Comparison of ENCODE assay signal across 24 cellular contexts in genomic region chr16:85455534-85455933, GRCh38.
DNase-seq lines count a peak whose midpoint lies in the region; ATAC-seq, FAIRE-seq and TF ChIP-seq lines count a peak whose summit lies in the region.
"Had no signal": no experiment of that assay in that cellular context is flagged by ENCODE, and none has a peak within 500 bp of the region (broad histone marks: within the 10 kb centered on the region; RNA-seq: fewer than 3 reads in every experiment).

No MANE protein-coding gene starts in this region.

- no peak overlapping the region for H4K8ac ChIP-seq in H1 (ENCODE audit: extremely low read depth, insufficient read depth, low read length)

- no peak for FAIRE-seq in H1 (lab: Jason Lieb, UNC)

- H3K18ac ChIP-seq in H1 (ENCODE audit: extremely low read depth, low read length) = no peak overlapping the region

- 74% methylated on average over 12 of the region's 12 CpGs; no CpG with 5 or more reads in 1 of the 2 experiments for WGBS in H1 (ENCODE audit: extremely low coverage in 1 of 2, insufficient coverage in 1 of 2, insufficient read length in 1 of 2, insufficient replicate concordance in 2 of 2, low coverage in 1 of 2, low lambda C conversion rate in 2 of 2, missing lambda C conversion rate in 1 of 2), 2 experiments
- WGBS in ovary, 3 donors = 27 to 28% (median 27%) methylated on average over 12 of the region's 12 CpGs

- CTCF ChIA-PET in H1 (lab: Charles Lee; ENCODE audit: partially characterized antibody) (interaction anchor here (0.7 to 11.2 kb wide), 21 partner anchors 10 to 370 kb away, joined by 3 to 172 read pairs (median 7); no protein-coding TSS in a partner anchor), PC-3 (lab: Charles Lee) (no interaction called here)
- CTCF ChIA-PET in CD4-positive, alpha-beta T cell (lab: Charles Lee) = no interaction called here

- H3K14ac ChIP-seq in H1 (ENCODE audit: insufficient read length) = no peak overlapping the region

- peaks cover 1 to 10% of the 10 kb centered on the region in 2 experiments for H4K20me1 ChIP-seq in H1 (replicated peaks in 1 of 2; ENCODE audit: control insufficient read depth in 1 of 2, insufficient read depth in 2 of 2, low read length in 2 of 2)
- H4K20me1 ChIP-seq in PC-3 (ENCODE audit: low read length) = no peaks in the 10 kb centered on the region

- no peaks in the 10 kb centered on the region for H3K9me3 Mint-ChIP-seq in HFFc6
- no peaks in the 10 kb centered on the region for H3K9me3 Mint-ChIP-seq in activated T-cell treated with anti-CD3 and anti-CD28 coated beads, Interleukin-2, amount 50 U/mL, for 4 hours
- no peaks in the 10 kb centered on the region for H3K9me3 Mint-ChIP-seq in CD4-positive, alpha-beta T cell
- H3K9me3 Mint-ChIP-seq: CD8-positive, alpha-beta memory T cell; H9 had no signal

- TF ChIP-seq POLR2A in H1 (IDR thresholded peaks at IDR 0.05; ENCODE audit: control extremely low read depth in 1 of 2, low read depth in 2 of 2, low read length in 2 of 2) (no peak), ovary (IDR thresholded peaks at IDR 0.05) (no peak)

- H3K4me1 ChIP-seq in cardiac muscle cell (ENCODE audit: low read depth) (peaks cover 54% of the 10 kb centered on the region), H1 (replicated peaks in 1 of 4; ENCODE audit: control insufficient read depth in 3 of 4, insufficient read depth in 4 of 4, low read length in 3 of 4) (peaks cover 4 to 22% (median 16%) of the 10 kb centered on the region in 4 experiments), ovary (ENCODE audit: insufficient read depth) (peaks cover 44% of the 10 kb centered on the region), PC-3 (ENCODE audit: insufficient read depth, low read length) (no peaks in the 10 kb centered on the region)

- H3K4me2 ChIP-seq in H1 (ENCODE audit: insufficient read depth in 1 of 2, low read depth in 2 of 2, low read length in 2 of 2) (0 out of 4 replicates have a peak overlapping the region, but pooled peaks of 1 of the 2 experiments have one; percentile 8), PC-3 (ENCODE audit: low read length) (no peak overlapping the region)

- H2BK15ac ChIP-seq in H1 (ENCODE audit: low read length) = no peak overlapping the region

- H3K9ac ChIP-seq in H1 (replicated peaks in 1 of 4; ENCODE audit: extremely low read depth in 1 of 4, low read depth in 3 of 4, low read length in 3 of 4) (no peak overlapping the region; a peak in 1 of 7 replicates), PC-3 (ENCODE audit: low read length) (no peak overlapping the region)

- H3K4ac ChIP-seq in H1 (replicated peaks; ENCODE audit: insufficient read length, low read depth, low read length) = no peak overlapping the region

- peaks cover 3% of the 10 kb centered on the region; the same call in 1 of the 2 replicates for H3K23me2 ChIP-seq in H1 (ENCODE audit: low read depth, low read length)

- H2BK120ac ChIP-seq in H1 (replicated peaks; ENCODE audit: low read depth, low read length) = no peak overlapping the region

- intact Hi-C loops in Right ventricle myocardium inferior (cut with DNase I) (no loop called here), ovary (cut with DNase I) (no loop called here), PC-3 (cut with micrococcal nuclease) (no loop called here)
- intact Hi-C loops in CD4-positive, alpha-beta T cell (cut with DNase I, micrococcal nuclease) = no loop called here

- H3K4me3 ChIP-seq in cardiac muscle cell (no peak overlapping the region), H1 (ENCODE audit: extremely low read depth in 1 of 4, insufficient read depth in 2 of 4, low read depth in 3 of 4, low read length in 4 of 4) (no peak overlapping the region), ovary (no peak overlapping the region), PC-3 (ENCODE audit: low read length) (no peak overlapping the region)

- no peak overlapping the region for H3K23ac ChIP-seq in H1 (ENCODE audit: insufficient read length)

- no peak overlapping the region for H3K27ac Mint-ChIP-seq in HFFc6
- no peak overlapping the region for H3K27ac Mint-ChIP-seq in CD4-positive, alpha-beta T cell
- H3K27ac Mint-ChIP-seq: CD8-positive, alpha-beta memory T cell had no signal

- no peak overlapping the region for H3K56ac ChIP-seq in H1 (replicated peaks; ENCODE audit: insufficient read length, low read depth, low read length)

- H3F3A ChIP-seq in PC-3 (ENCODE audit: low read length, unreplicated experiment) = no peaks in the 10 kb centered on the region

- DNase-seq in cardiac muscle cell (ENCODE audit: low read depth in 1 of 2, low spot score in 1 of 2) (no peak), Right ventricle myocardium inferior (ENCODE audit: missing footprints) (no peak), H1 (ENCODE audit: low read depth in 1 of 2, low spot score in 2 of 2) (no peak), ovary (peak in 3 of 5 donors; percentile 61 to 75 (median 64)), HFFc6 (no peak), PC-3 (no peak)
- DNase-seq in activated T-cell treated with anti-CD3 and anti-CD28 coated beads, Interleukin-2, amount 50 U/mL, for 4 hours = no peak
- no peak for DNase-seq in CD4-positive, alpha-beta T cell
- DNase-seq: ACHN; C1 segment of cervical spinal cord; CD8-positive, alpha-beta memory T cell; DMS53; EL; GF-D8; H9; KG1; NCI-H1105; NCI-H2029 treated with DMSO at 0.1 percent for 48 hours; NCI-H2171; NCI-H345; NCI-H524; NCI-H82; Right ventricle myocardium superior had no signal

- ATAC-seq in Right ventricle myocardium inferior (no peak), PC-3 (no peak)
- no peak for ATAC-seq in activated T-cell treated with anti-CD3 and anti-CD28 coated beads, Interleukin-2, amount 50 U/mL, for 4 hours
- no peak for ATAC-seq in CD4-positive, alpha-beta T cell (ENCODE audit: poor library complexity)

- H3K79me1 ChIP-seq in H1 (ENCODE audit: low read depth, low read length) = no peaks in the 10 kb centered on the region

- H3K27ac ChIP-seq in cardiac muscle cell (peak overlapping the region; percentile 70), H1 (ENCODE audit: low read depth, low read length) (no peak overlapping the region), ovary (peak overlapping the region in 1 of 2 donors; percentile 26), PC-3 (ENCODE audit: low read length) (no peak overlapping the region)
- no peak overlapping the region for H3K27ac ChIP-seq in CD4-positive, alpha-beta T cell (ENCODE audit: low read depth, low read length)
- H3K27ac ChIP-seq: 22Rv1 had no signal

- H2AK5ac ChIP-seq in H1 (ENCODE audit: low read depth, low read length) = 0 out of 2 replicates have a peak overlapping the region, but pooled peaks have one; percentile 53

- H2BK12ac ChIP-seq in H1 (ENCODE audit: low read depth, low read length) = 0 out of 2 replicates have a peak overlapping the region, but pooled peaks have one; percentile 27

- no peak overlapping the region for H4K5ac ChIP-seq in H1 (ENCODE audit: insufficient read length, low read depth, low read length)

- no peak overlapping the region for H3K4me3 Mint-ChIP-seq in HFFc6
- no peak overlapping the region for H3K4me3 Mint-ChIP-seq in activated T-cell treated with anti-CD3 and anti-CD28 coated beads, Interleukin-2, amount 50 U/mL, for 4 hours
- no peak overlapping the region for H3K4me3 Mint-ChIP-seq in CD4-positive, alpha-beta T cell
- H3K4me3 Mint-ChIP-seq: CD8-positive, alpha-beta memory T cell had no signal

- H3K27me3 ChIP-seq in cardiac muscle cell = no peaks in the 10 kb centered on the region
- H3K27me3 ChIP-seq in H1 (replicated peaks in 1 of 4; ENCODE audit: control insufficient read depth in 3 of 4, extremely low read depth in 1 of 4, insufficient read depth in 3 of 4, low read length in 3 of 4) = peaks cover 0 to 15% (median 10%) of the 10 kb centered on the region in 4 experiments; a peak in 5 of 7 replicates
- H3K27me3 ChIP-seq in ovary = no peaks in the 10 kb centered on the region
- H3K27me3 ChIP-seq in PC-3 (ENCODE audit: low read length) = no peaks in the 10 kb centered on the region
- no peaks in the 10 kb centered on the region for H3K27me3 ChIP-seq in CD4-positive, alpha-beta T cell (ENCODE audit: control insufficient read depth, insufficient read depth, low read length)

- no peaks in the 10 kb centered on the region for H3K79me2 ChIP-seq in H1 (ENCODE audit: control insufficient read depth in 1 of 2, insufficient read depth in 2 of 2, low read length in 2 of 2)
- H3K79me2 ChIP-seq in PC-3 (ENCODE audit: low read length) = no peaks in the 10 kb centered on the region

- TF ChIP-seq EP300 in H1 (IDR thresholded peaks at IDR 0.05; ENCODE audit: borderline replicate concordance in 1 of 2, low read depth in 2 of 2, low read length in 2 of 2) = no peak
- no peak for TF ChIP-seq EP300 in ovary (IDR thresholded peaks at IDR 0.05)

- no peak for TF ChIP-seq RAD21 in H1 (IDR thresholded peaks at IDR 0.05 in 1 of 2, conservative IDR thresholded peaks at IDR 0.05 in 1 of 2; ENCODE audit: low read depth in 2 of 2, low read length in 2 of 2)

- no peak overlapping the region for H4K91ac ChIP-seq in H1 (replicated peaks; ENCODE audit: insufficient read length, low read length)

- H2AFZ ChIP-seq in H1 (ENCODE audit: low read length) = no peak overlapping the region
- H2AFZ ChIP-seq in PC-3 (ENCODE audit: low read length) = no peak overlapping the region

- no peaks in the 10 kb centered on the region for H3K36me3 Mint-ChIP-seq in HFFc6 (ENCODE audit: low read depth)
- no peaks in the 10 kb centered on the region for H3K36me3 Mint-ChIP-seq in activated T-cell treated with anti-CD3 and anti-CD28 coated beads, Interleukin-2, amount 50 U/mL, for 4 hours (ENCODE audit: insufficient read depth)
- no peaks in the 10 kb centered on the region for H3K36me3 Mint-ChIP-seq in CD4-positive, alpha-beta T cell (ENCODE audit: low read depth)
- H3K36me3 Mint-ChIP-seq: CD8-positive, alpha-beta memory T cell had no signal

- no peaks in the 10 kb centered on the region for H3K9me2 ChIP-seq in PC-3 (replicated peaks; ENCODE audit: low read length)

- no TSS peak for BruUV-seq in PC-3 (replicated peaks; lab: Mats Ljungman, UMichigan)

- peaks cover 14% of the 10 kb centered on the region for H3K4me1 Mint-ChIP-seq in HFFc6 (ENCODE audit: low read depth)
- H3K4me1 Mint-ChIP-seq in activated T-cell treated with anti-CD3 and anti-CD28 coated beads, Interleukin-2, amount 50 U/mL, for 4 hours (ENCODE audit: low read depth) = peaks cover 12% of the 10 kb centered on the region
- peaks cover 11% of the 10 kb centered on the region for H3K4me1 Mint-ChIP-seq in CD4-positive, alpha-beta T cell (ENCODE audit: low read depth)

- H3K27me3 Mint-ChIP-seq in HFFc6 (ENCODE audit: insufficient read depth) = peaks cover 4% of the 10 kb centered on the region
- H3K27me3 Mint-ChIP-seq in activated T-cell treated with anti-CD3 and anti-CD28 coated beads, Interleukin-2, amount 50 U/mL, for 4 hours (ENCODE audit: low read depth) = peaks cover 3% of the 10 kb centered on the region
- peaks cover 2% of the 10 kb centered on the region for H3K27me3 Mint-ChIP-seq in CD4-positive, alpha-beta T cell

- H3K9me3 ChIP-seq in cardiac muscle cell (ENCODE audit: low read depth) = no peaks in the 10 kb centered on the region
- no peaks in the 10 kb centered on the region for H3K9me3 ChIP-seq in H1 (ENCODE audit: insufficient read depth in 2 of 2, low read depth in 1 of 2, low read length in 1 of 2)
- no peaks in the 10 kb centered on the region for H3K9me3 ChIP-seq in ovary
- H3K9me3 ChIP-seq in PC-3 (ENCODE audit: low read length) = no peaks in the 10 kb centered on the region
- H3K9me3 ChIP-seq in CD4-positive, alpha-beta T cell (ENCODE audit: control insufficient read depth, low read length) = no peaks in the 10 kb centered on the region

- H2BK20ac ChIP-seq in H1 (ENCODE audit: low read length) = 0 out of 2 replicates have a peak overlapping the region, but pooled peaks have one; percentile 18

- no peak for TF ChIP-seq CTCF in cardiac muscle cell (IDR thresholded peaks at IDR 0.05; ENCODE audit: low read depth, low read length)
- TF ChIP-seq CTCF in H1 (IDR thresholded peaks at IDR 0.05; ENCODE audit: control extremely low read depth in 1 of 3, insufficient read depth in 1 of 3, low read depth in 1 of 3, low read length in 3 of 3) = no peak
- no peak for TF ChIP-seq CTCF in ovary (IDR thresholded peaks at IDR 0.05)
- no peak for TF ChIP-seq CTCF in HFFc6 (IDR thresholded peaks at IDR 0.05)
- TF ChIP-seq CTCF in PC-3 (conservative IDR thresholded peaks at IDR 0.05; ENCODE audit: low read depth, low read length) = no peak
- TF ChIP-seq CTCF in CD4-positive, alpha-beta T cell (IDR thresholded peaks at IDR 0.05) = no peak

- POLR2A ChIA-PET in H1 (lab: Charles Lee; ENCODE audit: partially characterized antibody) (interaction anchor here (1.8 kb wide), 1 partner anchor 10 kb away, joined by 6 read pairs; no protein-coding TSS in a partner anchor), PC-3 (lab: Charles Lee; ENCODE audit: unreplicated experiment) (interaction anchor here (0.6 kb wide), 1 partner anchor 19 kb away, joined by 11 read pairs; no protein-coding TSS in a partner anchor)
- POLR2A ChIA-PET in CD4-positive, alpha-beta T cell (lab: Charles Lee) = no interaction called here

- H3K36me3 ChIP-seq in cardiac muscle cell = no peaks in the 10 kb centered on the region
- no peaks in the 10 kb centered on the region for H3K36me3 ChIP-seq in H1 (ENCODE audit: control insufficient read depth in 2 of 4, insufficient read depth in 4 of 4, low read length in 3 of 4)
- H3K36me3 ChIP-seq in ovary = no peaks in the 10 kb centered on the region
- no peaks in the 10 kb centered on the region for H3K36me3 ChIP-seq in PC-3 (ENCODE audit: low read depth, low read length)

- H2BK5ac ChIP-seq in H1 (ENCODE audit: low read depth, low read length) = no peak overlapping the region

Comparison
In these comparisons a context has a peak if more than half of its experiments do, and no peak if none do; other contexts are left out.
1. DNase-seq: peak in ovary (3 of 5); none in cardiac muscle cell (0 of 2), Right ventricle myocardium inferior (single experiment), H1 (0 of 2), HFFc6 (single experiment), PC-3 (single experiment), activated T-cell treated with anti-CD3 and anti-CD28 coated beads, Interleukin-2, amount 50 U/mL, for 4 hours (single experiment) and CD4-positive, alpha-beta T cell (0 of 10).